ENCODE assay signal across 18 cellular contexts in the genomic region with DNA sequence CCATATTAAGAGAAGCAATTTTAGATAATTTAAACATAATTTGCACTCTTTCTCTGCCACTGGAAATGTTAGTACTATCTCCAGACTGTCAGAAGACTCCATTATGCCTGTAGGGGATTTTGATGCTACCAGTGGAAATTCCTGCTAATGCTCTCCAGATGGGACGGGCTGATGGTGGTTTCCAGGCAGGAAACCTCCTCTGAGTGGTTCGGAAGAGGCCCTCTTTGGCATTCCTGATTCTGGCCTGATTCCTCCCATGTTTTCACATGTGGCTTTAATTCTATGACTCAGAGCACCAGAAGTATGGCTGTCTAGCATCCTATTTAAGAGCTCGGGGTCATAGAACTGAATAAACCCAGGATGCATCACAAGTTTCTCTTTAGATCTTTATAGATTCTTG.
DNase-seq lines count a peak whose midpoint lies in the region; ATAC-seq, FAIRE-seq and TF ChIP-seq lines count a peak whose summit lies in the region.
"Had no signal": no experiment of that assay in that cellular context is flagged by ENCODE, and none has a peak within 500 bp of the region (broad histone marks: within the 10 kb centered on the region; RNA-seq: fewer than 3 reads in every experiment).

No MANE protein-coding gene starts in this region.

- no peak for TF ChIP-seq CTCF in astrocyte (IDR thresholded peaks at IDR 0.05; ENCODE audit: insufficient read depth, low read depth, low read length)

- H3K9me3 ChIP-seq in astrocyte (ENCODE audit: insufficient read depth, low read depth, low read length): no peaks in the 10 kb centered on the region
- no peaks in the 10 kb centered on the region for H3K9me3 ChIP-seq in right cardiac atrium (ENCODE audit: control insufficient read depth, low read length)
- H3K9me3 ChIP-seq: SJCRH30, upper lobe of left lung had no signal

- peaks cover 46% of the 10 kb centered on the region for H3K4me1 Mint-ChIP-seq in astrocyte (ENCODE audit: low read depth, unreplicated experiment)
- H3K4me1 Mint-ChIP-seq: activated CD4-positive, alpha-beta T cell treated with anti-CD3 and anti-CD28 coated beads for 36 hours had no signal

- H3K9me3 Mint-ChIP-seq in astrocyte (ENCODE audit: unreplicated experiment): peaks cover 3% of the 10 kb centered on the region

- peak overlapping the region; percentile 14 for H3K4me3 Mint-ChIP-seq in astrocyte (ENCODE audit: unreplicated experiment)
- H3K4me3 Mint-ChIP-seq: activated CD4-positive, alpha-beta T cell treated with anti-CD3 and anti-CD28 coated beads for 36 hours had no signal

- H3K27me3 Mint-ChIP-seq in astrocyte (ENCODE audit: low read depth, unreplicated experiment): no peaks in the 10 kb centered on the region
- H3K27me3 Mint-ChIP-seq: activated CD4-positive, alpha-beta T cell treated with anti-CD3 and anti-CD28 coated beads for 36 hours had no signal

- H3K27me3 ChIP-seq in astrocyte (ENCODE audit: insufficient read depth, low read length) (no peaks in the 10 kb centered on the region), right cardiac atrium (ENCODE audit: control insufficient read depth, insufficient read depth) (no peaks in the 10 kb centered on the region)
- H3K27me3 ChIP-seq: SJCRH30, upper lobe of left lung had no signal

- FAIRE-seq in astrocyte (lab: Jason Lieb, UNC): peak; percentile 92
- no peak for FAIRE-seq in urothelium cell line (lab: Jason Lieb, UNC)
- FAIRE-seq: A204.1, G401.6 had no signal

- no peaks in the 10 kb centered on the region for H4K20me1 ChIP-seq in astrocyte (ENCODE audit: insufficient read depth, low read length)

- H3K27ac ChIP-seq in astrocyte (ENCODE audit: low read depth, low read length): peak overlapping the region; percentile 98
- no peak overlapping the region for H3K27ac ChIP-seq in right cardiac atrium (ENCODE audit: low read length)
- H3K27ac ChIP-seq: parathyroid adenoma, SJCRH30, upper lobe of left lung had no signal

- no peaks in the 10 kb centered on the region for H3K36me3 ChIP-seq in astrocyte (ENCODE audit: insufficient read depth, low read length)
- H3K36me3 ChIP-seq: SJCRH30, upper lobe of left lung had no signal

- no peaks in the 10 kb centered on the region for H3K36me3 Mint-ChIP-seq in astrocyte (ENCODE audit: low read depth, unreplicated experiment)

- DNase-seq in Right ventricle myocardium inferior (ENCODE audit: missing footprints) (no peak), cardiac septum (ENCODE audit: low spot score) (no peak), astrocyte (ENCODE audit: low read depth) (peak; percentile 92), right cardiac atrium (no peak), urothelium cell line (ENCODE audit: low spot score) (peak; percentile 60), inferior parietal cortex (ENCODE audit: extremely low spot score) (no peak), NCI-H1436 (lab: John Stamatoyannopoulos, UW) (no peak), retina (no peak)
- DNase-seq: activated CD4-positive, alpha-beta T cell treated with anti-CD3 and anti-CD28 coated beads for 36 hours; activated naive CD4-positive, alpha-beta T cell; effector memory CD4-positive, alpha-beta T cell; GOT3; KBM-7; upper lobe of left lung had no signal

- WGBS in right cardiac atrium: 35% methylated on average over 3 of the region's 3 CpGs

- H3K79me2 ChIP-seq in astrocyte (ENCODE audit: insufficient read depth, low read length): no peaks in the 10 kb centered on the region
- H3K79me2 ChIP-seq: parathyroid adenoma had no signal

- intact Hi-C loops in Right ventricle myocardium inferior (cut with DNase I) (no loop called here), cardiac septum (cut with DNase I) (loop anchor here (10.0 kb wide), 1 partner anchor 378 kb away; no protein-coding TSS in a partner anchor), right cardiac atrium (cut with DNase I) (no loop called here)

- ATAC-seq in Right ventricle myocardium inferior: peak; percentile 37
- ATAC-seq in right cardiac atrium: peak; percentile 38 to 56
- ATAC-seq: activated CD4-positive, alpha-beta T cell treated with anti-CD3 and anti-CD28 coated beads for 36 hours had no signal

- H3K4me3 ChIP-seq in astrocyte (ENCODE audit: insufficient read depth, low read depth, low read length) (peak overlapping the region; percentile 42), right cardiac atrium (ENCODE audit: low read length) (no peak overlapping the region)
- H3K4me3 ChIP-seq: SJCRH30, upper lobe of left lung had no signal

- H3K27ac Mint-ChIP-seq in astrocyte (ENCODE audit: unreplicated experiment): peak overlapping the region; percentile 82
- H3K27ac Mint-ChIP-seq: activated CD4-positive, alpha-beta T cell treated with anti-CD3 and anti-CD28 coated beads for 36 hours had no signal

- H3K4me1 ChIP-seq in astrocyte (ENCODE audit: insufficient read depth, low read length) (peaks cover 46% of the 10 kb centered on the region), right cardiac atrium (ENCODE audit: control insufficient read depth, insufficient read depth, low read length) (peaks cover 3% of the 10 kb centered on the region)
- H3K4me1 ChIP-seq: parathyroid adenoma, upper lobe of left lung had no signal

- peak overlapping the region; percentile 80 for H3K4me2 ChIP-seq in astrocyte (ENCODE audit: low read length)

- no peak overlapping the region for H2AFZ ChIP-seq in astrocyte (ENCODE audit: low read depth, low read length)
- H2AFZ ChIP-seq: parathyroid adenoma had no signal

- peak overlapping the region; percentile 79 for H3K9ac ChIP-seq in astrocyte (ENCODE audit: low read length)
- H3K9ac ChIP-seq: parathyroid adenoma had no signal

Comparison
In these comparisons a context has a peak if more than half of its experiments do, and no peak if none do; other contexts are left out.
1. DNase-seq: peak in astrocyte (single experiment) and urothelium cell line (single experiment); none in Right ventricle myocardium inferior (single experiment), cardiac septum (single experiment), right cardiac atrium (0 of 3), inferior parietal cortex (single experiment), NCI-H1436 (single experiment) and retina (single experiment).